Comparison of ENCODE assay signal across 15 cellular contexts in the genomic region with DNA sequence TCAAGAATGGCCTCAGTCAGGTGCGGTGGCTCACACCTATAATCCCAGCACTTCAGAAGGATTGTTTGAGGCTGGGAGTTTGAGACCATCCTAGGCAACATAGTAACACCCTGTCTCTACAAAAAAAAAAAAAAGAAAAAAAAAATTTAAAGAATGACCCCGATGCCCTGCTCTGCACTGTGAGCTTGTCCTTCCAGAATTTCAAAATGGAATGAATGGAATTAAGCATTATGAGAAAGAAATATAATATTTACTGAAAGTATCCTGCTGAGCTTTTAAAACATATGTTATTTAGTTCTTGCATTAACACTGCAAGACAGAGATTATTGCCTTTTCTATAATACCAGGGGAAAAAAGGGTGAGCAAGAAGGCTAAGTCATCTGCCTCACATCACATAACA.
"Had no signal": no experiment of that assay in that cellular context is flagged by ENCODE, and none has a peak within 500 bp of the region (broad histone marks: within the 10 kb centered on the region; RNA-seq: fewer than 3 reads in every experiment).

No MANE protein-coding gene starts in this region.

- H3K36me3 Mint-ChIP-seq: activated naive CD8-positive, alpha-beta T cell; naive thymus-derived CD4-positive, alpha-beta T cell had no signal

- ATAC-seq: activated CD4-positive, alpha-beta T cell treated with anti-CD3 and anti-CD28 coated beads for 36 hours; naive thymus-derived CD4-positive, alpha-beta T cell had no signal

- H3K4me3 ChIP-seq: lower lobe of right lung, prostate gland, testis had no signal

- H3K27ac ChIP-seq: lower lobe of right lung, prostate gland, testis, WERI-Rb-1 had no signal

- H3K27ac Mint-ChIP-seq: activated CD4-positive, alpha-beta memory T cell treated with anti-CD3 and anti-CD28 coated beads, Interleukin-2, amount 10 ng/mL, durations not matched to agents 7 days and 5 days; activated CD4-positive, alpha-beta T cell treated with anti-CD3 and anti-CD28 coated beads for 36 hours; activated naive CD8-positive, alpha-beta T cell; naive thymus-derived CD4-positive, alpha-beta T cell had no signal

- H3K4me3 Mint-ChIP-seq: activated CD4-positive, alpha-beta memory T cell treated with anti-CD3 and anti-CD28 coated beads, Interleukin-2, amount 10 ng/mL, durations not matched to agents 7 days and 5 days; activated CD4-positive, alpha-beta T cell treated with anti-CD3 and anti-CD28 coated beads for 36 hours; activated naive CD8-positive, alpha-beta T cell; naive thymus-derived CD4-positive, alpha-beta T cell had no signal

- H3K4me1 ChIP-seq: prostate gland had no signal

- H3K36me3 ChIP-seq: lower lobe of right lung, prostate gland, WERI-Rb-1 had no signal

- H3K9me3 ChIP-seq: lower lobe of right lung, prostate gland, testis had no signal

- H3K27me3 Mint-ChIP-seq: activated CD4-positive, alpha-beta T cell treated with anti-CD3 and anti-CD28 coated beads for 36 hours had no signal

- H3K4me1 Mint-ChIP-seq: activated CD4-positive, alpha-beta memory T cell treated with anti-CD3 and anti-CD28 coated beads, Interleukin-2, amount 10 ng/mL, durations not matched to agents 7 days and 5 days; activated CD4-positive, alpha-beta T cell treated with anti-CD3 and anti-CD28 coated beads for 36 hours; naive thymus-derived CD4-positive, alpha-beta T cell had no signal

- H3K27me3 ChIP-seq: testis had no signal

- DNase-seq: activated CD4-positive, alpha-beta memory T cell treated with anti-CD3 and anti-CD28 coated beads, Interleukin-2, amount 10 ng/mL, durations not matched to agents 7 days and 5 days; activated CD4-positive, alpha-beta T cell treated with anti-CD3 and anti-CD28 coated beads for 36 hours; activated gamma-delta T cell; activated T-cell treated with anti-CD3 and anti-CD28 coated beads, Interleukin-2, amount 50 U/mL, for 48 hours; effector memory CD4-positive, alpha-beta T cell; kidney glomerular epithelial cell; naive thymus-derived CD4-positive, alpha-beta T cell; stimulated activated CD4-positive, alpha-beta T cell treated with anti-CD3 and anti-CD28 coated beads, Interleukin-2, amount 100 ng/mL, for 48 hours; stimulated activated naive CD4-positive, alpha-beta T cell treated with Interleukin-2 at 50 U/mL for 16 hours; T-helper 1 cell; WERI-Rb-1 had no signal

- H3K9me3 Mint-ChIP-seq: activated CD4-positive, alpha-beta memory T cell treated with anti-CD3 and anti-CD28 coated beads, Interleukin-2, amount 10 ng/mL, durations not matched to agents 7 days and 5 days had no signal
